In the genomic region with DNA sequence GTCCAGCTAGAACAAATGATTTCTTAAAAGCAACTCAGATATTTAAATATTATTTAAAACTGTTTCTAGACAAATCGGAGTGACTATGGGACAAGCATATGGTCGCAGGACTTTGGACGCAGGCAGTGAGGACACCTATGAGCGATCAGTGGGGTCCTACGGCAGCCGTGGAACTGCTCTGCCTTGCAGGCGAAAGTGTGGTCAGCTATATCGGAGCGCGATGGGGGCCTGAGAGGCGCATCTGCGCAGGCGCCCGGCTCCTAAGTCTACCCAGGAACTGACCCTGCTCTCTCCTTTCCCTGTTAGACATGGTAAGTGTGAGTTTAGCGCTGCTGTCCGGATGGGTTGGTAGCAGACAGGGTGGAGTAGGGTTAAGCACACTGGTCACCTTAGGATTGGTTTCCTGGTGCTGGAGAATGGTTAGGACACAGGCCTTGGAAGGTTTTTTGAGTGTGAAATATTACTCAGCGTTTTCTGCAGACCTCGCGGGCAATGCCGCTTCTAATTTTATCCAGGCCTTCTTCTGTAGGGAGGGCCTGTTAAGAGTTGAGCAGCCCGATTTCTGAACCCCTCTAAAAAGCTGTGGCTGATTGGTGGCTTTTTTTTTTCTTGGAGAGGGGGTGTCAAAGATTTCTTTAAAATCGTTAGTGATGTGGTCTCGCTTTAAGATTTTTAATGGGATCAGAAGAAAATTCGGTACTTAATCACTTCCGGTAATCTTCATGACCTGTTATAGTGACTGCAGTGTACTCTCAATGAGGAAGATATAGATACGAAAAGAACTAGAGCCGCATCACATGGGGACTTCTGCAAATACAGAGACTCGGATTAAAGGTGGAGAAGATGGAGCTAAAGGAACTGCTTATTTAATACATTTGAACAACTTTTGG, we compare ENCODE assay signal across 8 cellular contexts. TPM values are rescaled to one million over a fixed set of nuclear protein-coding genes. Genes with fewer than 3 reads are reported as not detected.
DNase-seq lines count a peak whose midpoint lies in the region; ATAC-seq lines count a peak whose summit lies in the region.

TSS of gene RABGGTB (plus strand) at position 293 of the 890 bp plus-strand sequence. CDS start at position 309, 16 bp downstream.

- no peaks in the 10 kb centered on the region for H3K27me3 Mint-ChIP-seq in dendritic cell treated with granulocyte-macrophage colony-stimulating factor and Interleukin-4, amounts not matched to agents 40 ng/mL and 50 ng/mL, for 4 days

- H3K36me3 Mint-ChIP-seq in dendritic cell treated with granulocyte-macrophage colony-stimulating factor and Interleukin-4, amounts not matched to agents 40 ng/mL and 50 ng/mL, for 4 days (ENCODE audit: low read depth): peaks cover 54% of the 10 kb centered on the region

- intact Hi-C loops in dendritic cell treated with granulocyte-macrophage colony-stimulating factor and Interleukin-4, amounts not matched to agents 40 ng/mL and 50 ng/mL, for 4 days (cut with micrococcal nuclease): loop anchor here (1.0 to 5.0 kb wide), 4 partner anchors 62 to 1589 kb away; partner anchors contain the start of genes ACADM, CRYZ, FPGT and LRRIQ3

- H3K4me3 Mint-ChIP-seq in dendritic cell treated with granulocyte-macrophage colony-stimulating factor and Interleukin-4, amounts not matched to agents 40 ng/mL and 50 ng/mL, for 4 days: peak within 1 kb of the TSS; percentile 93

- ATAC-seq in GM19372 (IDR thresholded peaks at IDR 0.05; ENCODE audit: low read depth, unreplicated experiment) (peak; percentile 60), HG03558 (IDR thresholded peaks at IDR 0.05; ENCODE audit: extremely low read depth, unreplicated experiment) (peak; percentile 61), left lobe of liver (peak; percentile 98)

- no peaks in the 10 kb centered on the region for H3K9me3 Mint-ChIP-seq in dendritic cell treated with granulocyte-macrophage colony-stimulating factor and Interleukin-4, amounts not matched to agents 40 ng/mL and 50 ng/mL, for 4 days

- peaks cover 54% of the 10 kb centered on the region for H3K4me1 Mint-ChIP-seq in dendritic cell treated with granulocyte-macrophage colony-stimulating factor and Interleukin-4, amounts not matched to agents 40 ng/mL and 50 ng/mL, for 4 days (ENCODE audit: low read depth)

- peak within 1 kb of the TSS; percentile 97 for H3K27ac Mint-ChIP-seq in dendritic cell treated with granulocyte-macrophage colony-stimulating factor and Interleukin-4, amounts not matched to agents 40 ng/mL and 50 ng/mL, for 4 days

- DNase-seq in C1 segment of cervical spinal cord (lab: John Stamatoyannopoulos, UW) (peak; percentile 57 to 96 (median 90)), NCI-H748 treated with DMSO at 0.1 percent for 48 hours (lab: John Stamatoyannopoulos, UW) (peak; percentile 93), left lobe of liver (ENCODE audit: low spot score) (peak; percentile 98)
- DNase-seq in activated CD4-positive, alpha-beta T cell treated with anti-CD3 and anti-CD28 coated beads, Interleukin-2, amount 50 U/mL, for 24 hours (ENCODE audit: low read depth in 1 of 2, low spot score in 1 of 2): peak; percentile 91 to 95
- DNase-seq in stimulated activated CD4-positive, alpha-beta T cell treated with anti-CD3 and anti-CD28 coated beads, Interleukin-2, amount 100 ng/mL, for 4 hours (ENCODE audit: low read depth): peak; percentile 90

RNA-seq across cellular contexts. Expression of gene RABGGTB, which starts in this region (rescaled TPM):
- 26.6 TPM for total RNA-seq in left lobe of liver

Comparison
In these comparisons a context has a peak if more than half of its experiments do, and no peak if none do; other contexts are left out.
1. Peak in every context shown above with its lines: DNase-seq and ATAC-seq.